8 cellular contexts compared by ENCODE assay signal in the genomic region with DNA sequence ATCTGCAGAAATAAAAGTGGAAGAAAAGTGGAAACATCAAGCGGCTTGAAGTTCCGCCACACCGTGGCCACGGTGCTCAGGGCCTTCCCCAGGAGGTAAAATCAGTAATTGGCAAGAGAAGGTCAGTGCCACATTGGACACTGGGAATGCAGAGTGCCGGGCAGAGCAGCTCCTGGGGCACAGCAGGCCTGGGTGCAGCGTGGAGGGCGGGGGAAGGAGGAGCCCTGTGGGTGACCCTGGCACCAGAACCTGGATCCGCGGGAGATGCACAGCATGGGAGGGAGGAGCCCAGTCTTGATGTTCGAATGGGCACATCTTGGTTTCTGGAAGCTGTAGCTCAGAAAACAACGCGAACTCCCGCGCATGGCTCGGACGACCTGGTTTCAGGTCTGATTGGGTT.
"Had no signal": no experiment of that assay in that cellular context is flagged by ENCODE, and none has a peak within 500 bp of the region (broad histone marks: within the 10 kb centered on the region; RNA-seq: fewer than 3 reads in every experiment).

No MANE protein-coding gene starts in this region.

- ATAC-seq: GM12878 had no signal

- H3K4me3 ChIP-seq: GM12878 had no signal

- DNase-seq: GDM1, GF-D8 had no signal

- FAIRE-seq: G401.6, GM12878, GM12891, GM12892, GM18507, GM19239 had no signal
